ENCODE assay signal across 1 cellular context in the genomic region with DNA sequence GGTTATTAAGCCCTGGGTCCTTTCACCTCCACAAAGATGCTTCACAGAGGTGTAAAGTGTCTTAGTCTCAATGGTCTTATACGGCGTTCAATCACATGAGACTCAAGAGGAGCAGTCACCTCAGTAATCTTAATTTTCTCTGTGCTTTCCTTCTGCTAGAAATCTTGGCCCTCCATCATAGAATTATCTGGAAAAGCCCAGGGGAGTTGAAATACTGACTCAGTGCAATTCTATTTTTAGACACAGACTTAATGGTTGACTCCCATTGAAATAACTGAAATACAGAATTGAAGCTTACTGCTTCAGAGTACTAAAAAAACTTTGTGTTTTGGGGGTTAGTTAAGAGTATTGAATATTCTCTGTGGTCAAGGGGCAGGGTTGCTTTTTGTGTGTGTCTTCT.
TF ChIP-seq lines count a peak whose summit lies in the region.

No MANE protein-coding gene starts in this region.

TF ChIP-seq in IMR-90, 13 proteins besides CTCF, POLR2A, EP300 and RAD21:
- no peak for TF ChIP-seq RFX5 (IDR thresholded peaks at IDR 0.05; ENCODE audit: low read depth, low read length)
- no peak for TF ChIP-seq BHLHE40 (IDR thresholded peaks at IDR 0.05; ENCODE audit: low read depth, low read length)
- TF ChIP-seq CHD1 (IDR thresholded peaks at IDR 0.05; ENCODE audit: low read depth, low read length) = no peak
- TF ChIP-seq RCOR1 (IDR thresholded peaks at IDR 0.05; ENCODE audit: insufficient replicate concordance, low read length) = no peak
- TF ChIP-seq MAZ (IDR thresholded peaks at IDR 0.05; ENCODE audit: borderline replicate concordance, low read depth, low read length) = no peak
- no peak for TF ChIP-seq USF2 (IDR thresholded peaks at IDR 0.05; ENCODE audit: low read depth, low read length)
- no peak for TF ChIP-seq ELK1 (IDR thresholded peaks at IDR 0.05; ENCODE audit: borderline replicate concordance, low read depth, low read length)
- no peak for TF ChIP-seq MXI1 (IDR thresholded peaks at IDR 0.05; ENCODE audit: borderline replicate concordance, low read depth, low read length)
- no peak for TF ChIP-seq SMC3 (IDR thresholded peaks at IDR 0.05; ENCODE audit: low read depth, low read length)
